8 cellular contexts compared by ENCODE assay signal in genomic region chr2:86336350-86337234, GRCh38. TPM values are rescaled to one million over a fixed set of nuclear protein-coding genes. Genes with fewer than 3 reads are reported as not detected.
A peak's percentile ranks its signal among the peaks of the same experiment; 100 is the strongest.
DNase-seq lines count a peak whose midpoint lies in the region; ATAC-seq and TF ChIP-seq lines count a peak whose summit lies in the region.

No MANE protein-coding gene starts in this region.

- CTCF ChIA-PET in AG04449 (lab: Yijun Ruan, JAX), result no interaction called here

- intact Hi-C loops in tibial artery (cut with DNase I; ENCODE audit: low total_unique reads), result no loop called here

- H3K4me3 Mint-ChIP-seq in brain, result peak overlapping the region; percentile 94 to 97 (median 95)

- H3K27me3 ChIP-seq in lung (ENCODE audit: control insufficient read depth, insufficient read depth) (peaks cover 3% of the 10 kb centered on the region), tibial artery (no peaks in the 10 kb centered on the region)

- H3K27ac ChIP-seq in lung (ENCODE audit: low read depth in 1 of 2, low read length in 1 of 2) (peak overlapping the region in 1 of 2 donors; percentile 84), tibial artery (peak overlapping the region; percentile 59 to 64)

- peaks cover 62% of the 10 kb centered on the region for H3K4me1 Mint-ChIP-seq in brain

- no peak for ATAC-seq in lung (ENCODE audit: insufficient read depth, low FRiP score)
- ATAC-seq in GM19395 (IDR thresholded peaks at IDR 0.05; ENCODE audit: unreplicated experiment), result no peak

- H3K9me3 ChIP-seq in lung (ENCODE audit: control insufficient read depth in 2 of 2, insufficient read depth in 1 of 2, low read length in 1 of 2) (peaks cover 0 to 5% of the 10 kb centered on the region in 2 donors), tibial artery (peaks cover 0 to 7% (median 6%) of the 10 kb centered on the region in 3 donors)

- TF ChIP-seq CTCF in AG04449 (IDR thresholded peaks at IDR 0.05; ENCODE audit: insufficient read depth, low read length, missing control alignments) (no peak), HFF-Myc (IDR thresholded peaks at IDR 0.05; ENCODE audit: low read depth, low read length, missing control alignments) (no peak), brain (conservative IDR thresholded peaks at IDR 0.05) (no peak), lung (IDR thresholded peaks at IDR 0.05; ENCODE audit: control extremely low read depth, extremely low read depth) (no peak), tibial artery (IDR thresholded peaks at IDR 0.05) (no peak), GM10266 (IDR thresholded peaks at IDR 0.05; ENCODE audit: control insufficient read depth, insufficient read depth, low read depth, missing control alignments) (no peak)

- WGBS in lung, 2 donors, result 5 to 9% methylated on average over 39 to 51 of the region's 51 CpGs

- H3K36me3 ChIP-seq in lung (ENCODE audit: control insufficient read depth in 2 of 2, insufficient read depth in 2 of 2, low read length in 2 of 2), result no peaks in the 10 kb centered on the region
- no peaks in the 10 kb centered on the region for H3K36me3 ChIP-seq in tibial artery

- peak overlapping the region; percentile 79 to 99 (median 96) for H3K27ac Mint-ChIP-seq in brain

- POLR2A ChIA-PET in AG04449 (lab: Yijun Ruan, JAX), result no interaction called here

- H3K9me3 Mint-ChIP-seq in brain, result peaks cover 8 to 13% (median 10%) of the 10 kb centered on the region in 5 experiments

- DNase-seq in AG04449 (ENCODE audit: low read depth, low spot score), result no peak
- DNase-seq in HFF-Myc (ENCODE audit: extremely low read depth, low read depth), result no peak
- DNase-seq in lung (ENCODE audit: low spot score), result no peak
- no peak for DNase-seq in tibial artery
- no peak for DNase-seq in NAMALWA (ENCODE audit: low spot score)
- no peak for DNase-seq in GM10266 (ENCODE audit: extremely low spot score)

- peaks cover 37% of the 10 kb centered on the region for H3K27me3 Mint-ChIP-seq in brain

- H3K4me1 ChIP-seq in lung (ENCODE audit: control insufficient read depth in 2 of 2, insufficient read depth in 2 of 2, low read length in 2 of 2), result peaks cover 6 to 16% of the 10 kb centered on the region in 2 donors
- H3K4me1 ChIP-seq in tibial artery, result peaks cover 0 to 46% (median 21%) of the 10 kb centered on the region in 4 donors

- peaks cover 10% of the 10 kb centered on the region for H3K36me3 Mint-ChIP-seq in brain

- peak overlapping the region; percentile 23 for H3K4me3 ChIP-seq in AG04449 (ENCODE audit: low read depth, low read length)
- H3K4me3 ChIP-seq in HFF-Myc (replicated peaks; ENCODE audit: low read depth, low read length), result peak overlapping the region; percentile 14; the same call in 1 of the 2 replicates
- H3K4me3 ChIP-seq in lung, result peak overlapping the region; percentile 43
- H3K4me3 ChIP-seq in tibial artery, result peak overlapping the region; percentile 71 to 77

RNA-seq across cellular contexts. Expression of gene REEP1, which starts 0.8 kb away (rescaled TPM):
- polyA plus RNA-seq in brain (ENCODE audit: insufficient read depth, low read depth, low replicate concordance) (12.1 TPM), lung (1 to 10 TPM; 2.4 to 3.1 TPM)
- 10 to 100 TPM in 1 of 2 donors, 1 to 10 TPM in 1; 7.7 to 19.7 TPM for total RNA-seq in lung

Comparison
In these comparisons a context has a peak if more than half of its experiments do, and no peak if none do; other contexts are left out.
1. H3K4me3 ChIP-seq: peak in every context shown above with its lines; median percentile 74 in tibial artery; 43 in lung; 23 in AG04449; 14 in HFF-Myc.